Comparison of ENCODE assay signal across 20 cellular contexts in the genomic region with DNA sequence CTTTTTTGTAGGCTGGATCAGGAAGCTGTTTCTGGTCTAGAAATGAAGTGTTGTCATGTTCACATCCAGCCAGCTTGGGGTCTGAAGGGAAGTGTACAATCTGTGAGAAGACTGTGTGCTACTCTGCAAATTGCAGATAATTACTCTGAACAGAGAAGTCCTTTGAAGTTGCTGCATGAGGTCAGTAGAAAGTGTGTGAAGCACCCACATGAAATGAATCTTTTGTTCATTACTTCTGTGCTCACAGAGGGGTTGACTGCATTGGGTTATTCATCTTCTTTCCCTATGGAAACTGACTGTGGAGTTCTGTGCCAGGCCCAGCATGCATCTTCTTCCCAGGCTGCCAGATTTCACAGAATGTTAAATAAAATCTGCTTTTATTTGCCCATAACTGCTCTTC. TPM values are rescaled to one million over a fixed set of nuclear protein-coding genes. Genes with fewer than 3 reads are reported as not detected.
DNase-seq lines count a peak whose midpoint lies in the region; ATAC-seq and TF ChIP-seq lines count a peak whose summit lies in the region.
"Had no signal": no experiment of that assay in that cellular context is flagged by ENCODE, and none has a peak within 500 bp of the region (broad histone marks: within the 10 kb centered on the region; RNA-seq: fewer than 3 reads in every experiment).

No MANE protein-coding gene starts in this region.

- H3K27ac Mint-ChIP-seq in activated CD4-positive, alpha-beta T cell treated with anti-CD3 and anti-CD28 coated beads for 36 hours = no peak overlapping the region
- H3K27ac Mint-ChIP-seq: activated naive CD4-positive, alpha-beta T cell treated with anti-CD3 and anti-CD28 coated beads for 36 hours; B cell; memory B cell; stimulated activated effector memory CD8-positive, alpha-beta T cell treated with anti-CD3 and anti-CD28 coated beads, Interleukin-12 subunit alpha, Interleukin-12 subunit beta, amount 100 ng/mL, for 72 hours had no signal

- no peak for TF ChIP-seq CTCF in GM10266 (IDR thresholded peaks at IDR 0.05; ENCODE audit: control insufficient read depth, insufficient read depth, low read depth, missing control alignments)

- no peak overlapping the region; the same call in 1 of the 2 replicates for H3K9ac ChIP-seq in Karpas-422 (ENCODE audit: low read length)

- POLR2A ChIA-PET in activated CD4-positive, alpha-beta T cell treated with anti-CD3 and anti-CD28 coated beads for 36 hours (lab: Charles Lee) = no interaction called here

- no peaks in the 10 kb centered on the region for H4K20me1 ChIP-seq in Karpas-422 (ENCODE audit: insufficient read depth, low read depth, low read length)

- no peaks in the 10 kb centered on the region for H3K4me1 Mint-ChIP-seq in activated CD4-positive, alpha-beta T cell treated with anti-CD3 and anti-CD28 coated beads for 36 hours
- H3K4me1 Mint-ChIP-seq: B cell; stimulated activated effector memory CD8-positive, alpha-beta T cell treated with anti-CD3 and anti-CD28 coated beads, Interleukin-12 subunit alpha, Interleukin-12 subunit beta, amount 100 ng/mL, for 72 hours had no signal

- H3K4me3 Mint-ChIP-seq in activated CD4-positive, alpha-beta T cell treated with anti-CD3 and anti-CD28 coated beads for 36 hours = no peak overlapping the region
- H3K4me3 Mint-ChIP-seq: activated naive CD4-positive, alpha-beta T cell treated with anti-CD3 and anti-CD28 coated beads for 36 hours; B cell; memory B cell; stimulated activated effector memory CD8-positive, alpha-beta T cell treated with anti-CD3 and anti-CD28 coated beads, Interleukin-12 subunit alpha, Interleukin-12 subunit beta, amount 100 ng/mL, for 72 hours had no signal

- H3K27me3 Mint-ChIP-seq in activated CD4-positive, alpha-beta T cell treated with anti-CD3 and anti-CD28 coated beads for 36 hours = peaks cover 4% of the 10 kb centered on the region
- H3K27me3 Mint-ChIP-seq: memory B cell had no signal

- H2AFZ ChIP-seq in Karpas-422 (ENCODE audit: low read length) (0 out of 2 replicates have a peak overlapping the region, but pooled peaks have one; percentile 8), neuron (ENCODE audit: low read depth, low read length) (peak overlapping the region; percentile 72)

- H3K9me3 Mint-ChIP-seq in activated CD4-positive, alpha-beta T cell treated with anti-CD3 and anti-CD28 coated beads for 36 hours (ENCODE audit: low read depth) = no peaks in the 10 kb centered on the region
- H3K9me3 Mint-ChIP-seq: stimulated activated effector memory CD8-positive, alpha-beta T cell treated with anti-CD3 and anti-CD28 coated beads, Interleukin-12 subunit alpha, Interleukin-12 subunit beta, amount 100 ng/mL, for 72 hours had no signal

- no peaks in the 10 kb centered on the region for H3K36me3 ChIP-seq in Karpas-422 (ENCODE audit: insufficient read depth, low read length)
- no peaks in the 10 kb centered on the region for H3K36me3 ChIP-seq in neuron (ENCODE audit: insufficient read depth, low read length)

- intact Hi-C loops in activated CD4-positive, alpha-beta T cell treated with anti-CD3 and anti-CD28 coated beads for 36 hours (cut with DNase I, micrococcal nuclease) = no loop called here

- H3K9me2 ChIP-seq in Karpas-422 (replicated peaks; ENCODE audit: insufficient read depth, low read length) = no peaks in the 10 kb centered on the region

- no peak overlapping the region for H3K27ac ChIP-seq in Karpas-422 (ENCODE audit: low read length)

- H3K4me1 ChIP-seq in Karpas-422 (ENCODE audit: low read length) (peaks cover 39% of the 10 kb centered on the region), neuron (ENCODE audit: insufficient read depth, low read length) (peaks cover 8% of the 10 kb centered on the region)

- H3K27me3 ChIP-seq in Karpas-422 (ENCODE audit: low read length) = no peaks in the 10 kb centered on the region
- H3K27me3 ChIP-seq in neuron (ENCODE audit: insufficient read depth, low read length) = no peaks in the 10 kb centered on the region

- no peaks in the 10 kb centered on the region for H3K79me2 ChIP-seq in Karpas-422 (ENCODE audit: low read length)

- no peak for ATAC-seq in activated CD4-positive, alpha-beta T cell treated with anti-CD3 and anti-CD28 coated beads for 36 hours
- ATAC-seq: GM12878; Panc1; stimulated activated effector memory CD8-positive, alpha-beta T cell treated with anti-CD3 and anti-CD28 coated beads, Interleukin-12 subunit alpha, Interleukin-12 subunit beta, amount 100 ng/mL, for 72 hours had no signal

- no peak for DNase-seq in Karpas-422
- DNase-seq in NCI-H69 (lab: John Stamatoyannopoulos, UW) = peak; percentile 89
- DNase-seq in cerebellar cortex (ENCODE audit: low spot score) = peak; percentile 9
- no peak for DNase-seq in cerebellar nuclear complex (lab: John Stamatoyannopoulos, UW)
- DNase-seq in GM10266 (ENCODE audit: extremely low spot score) = no peak
- no peak for DNase-seq in activated CD4-positive, alpha-beta T cell treated with anti-CD3 and anti-CD28 coated beads for 36 hours
- DNase-seq: activated CD4-positive, alpha-beta T cell treated with anti-CD3 and anti-CD28 coated beads, Interleukin-2, amount 50 U/mL, for 48 hours; activated naive CD4-positive, alpha-beta T cell treated with anti-CD3 and anti-CD28 coated beads for 36 hours; activated T-cell treated with anti-CD3 and anti-CD28 coated beads, Interleukin-2, amount 50 U/mL, for 1 hour; Calu3; NCI-H1694; NCI-H510A; retina; stimulated activated CD4-positive, alpha-beta T cell treated with anti-CD3 and anti-CD28 coated beads, Interleukin-12 subunit alpha, Interleukin-12 subunit beta, amount 100 ng/mL, for 4 hours had no signal

- H3K4me2 ChIP-seq in Karpas-422 (ENCODE audit: low read depth, low read length, poor library complexity, severe bottlenecking) = no peak overlapping the region

- CTCF ChIA-PET in activated CD4-positive, alpha-beta T cell treated with anti-CD3 and anti-CD28 coated beads for 36 hours (lab: Charles Lee) = interaction anchor here (0.9 kb wide), 1 partner anchor 10 kb away, joined by 4 read pairs; no protein-coding TSS in a partner anchor

- no peaks in the 10 kb centered on the region for H3K9me3 ChIP-seq in Karpas-422 (ENCODE audit: low read length)
- no peaks in the 10 kb centered on the region for H3K9me3 ChIP-seq in neuron (ENCODE audit: low read length)

- H3K36me3 Mint-ChIP-seq in activated CD4-positive, alpha-beta T cell treated with anti-CD3 and anti-CD28 coated beads for 36 hours (ENCODE audit: low read depth) = no peaks in the 10 kb centered on the region
- H3K36me3 Mint-ChIP-seq: memory B cell; stimulated activated effector memory CD8-positive, alpha-beta T cell treated with anti-CD3 and anti-CD28 coated beads, Interleukin-12 subunit alpha, Interleukin-12 subunit beta, amount 100 ng/mL, for 72 hours had no signal

- no peak overlapping the region for H3K4me3 ChIP-seq in Karpas-422 (ENCODE audit: low read length)
- H3K4me3 ChIP-seq in neuron (ENCODE audit: low read length) = no peak overlapping the region
- H3K4me3 ChIP-seq: GM12878 had no signal

RNA-seq across cellular contexts. Expression of a gene that starts 47.1 kb away (rescaled TPM):
- 23.0 and 63.3 TPM in 2 replicates for total RNA-seq in Karpas-422 (2014; rRNA removed; shearing (Covaris generic); ENCODE audit: low replicate concordance)
- total RNA-seq in activated CD4-positive, alpha-beta T cell treated with anti-CD3 and anti-CD28 coated beads for 36 hours = 10 to 100 TPM; 25.3 to 29.8 TPM

Comparison
In these comparisons a context has a peak if more than half of its experiments do, and no peak if none do; other contexts are left out.
1. DNase-seq: peak in NCI-H69 (single experiment) and cerebellar cortex (single experiment); none in Karpas-422 (single experiment), cerebellar nuclear complex (0 of 2), GM10266 (single experiment) and activated CD4-positive, alpha-beta T cell treated with anti-CD3 and anti-CD28 coated beads for 36 hours (single experiment).